13 cellular contexts compared by ENCODE assay signal in genomic region chr2:75606851-75607798, GRCh38. TPM values are rescaled to one million over a fixed set of nuclear protein-coding genes. Genes with fewer than 3 reads are reported as not detected.
A peak's percentile ranks its signal among the peaks of the same experiment; 100 is the strongest.
DNase-seq lines count a peak whose midpoint lies in the region; ATAC-seq and TF ChIP-seq lines count a peak whose summit lies in the region.
"Had no signal": no experiment of that assay in that cellular context is flagged by ENCODE, and none has a peak within 500 bp of the region (broad histone marks: within the 10 kb centered on the region; RNA-seq: fewer than 3 reads in every experiment).

No MANE protein-coding gene starts in this region.

- no peaks in the 10 kb centered on the region for H3K36me3 ChIP-seq in body of pancreas (replicated peaks in 1 of 2; ENCODE audit: insufficient read depth in 1 of 2, low read depth in 2 of 2)

- ATAC-seq in SK-N-SH treated with all-trans-retinoic acid at 6 μM for 48 hours = no peak
- ATAC-seq in foreskin keratinocyte = peak; percentile 33
- no peak for ATAC-seq in body of pancreas

- H3K4me1 ChIP-seq in foreskin keratinocyte (peaks cover 58% of the 10 kb centered on the region), body of pancreas (peaks cover 15% of the 10 kb centered on the region)

- H3K27me3 ChIP-seq in foreskin keratinocyte (peaks cover 4% of the 10 kb centered on the region), body of pancreas (no peaks in the 10 kb centered on the region)

- H3K4me3 ChIP-seq in body of pancreas = no peak overlapping the region

- DNase-seq in HK-2 (ENCODE audit: unreplicated experiment) (peak; percentile 94), foreskin keratinocyte (peak; percentile 71 to 87), stromal cell of bone marrow (ENCODE audit: low read depth) (peak; percentile 89), mucosa of gallbladder (ENCODE audit: low spot score) (no peak), body of pancreas (no peak), DMS53 (lab: John Stamatoyannopoulos, UW) (no peak)
- DNase-seq: activated CD8-positive, alpha-beta memory T cell treated with anti-CD3 and anti-CD28 coated beads, Interleukin-2, amount 50 U/mL, for 48 hours; erythroblast; immature natural killer cell; NCI-H2029 treated with DMSO at 0.1 percent for 48 hours; stimulated activated naive CD4-positive, alpha-beta T cell treated with Interleukin-2 at 50 U/mL for 16 hours had no signal

- TF ChIP-seq CTCF in foreskin keratinocyte (conservative IDR thresholded peaks at IDR 0.05) (no peak), body of pancreas (IDR thresholded peaks at IDR 0.05) (no peak)

- no peaks in the 10 kb centered on the region for H3K9me3 ChIP-seq in body of pancreas

- H3K27ac ChIP-seq in foreskin keratinocyte (no peak overlapping the region), body of pancreas (no peak overlapping the region)

- intact Hi-C loops in body of pancreas (cut with DNase I) = loop anchor here (5.0 kb wide), 1 partner anchor 45 kb away; the partner anchor contains the start of gene EVA1A

- 79 to 85% methylated on average over 10 of the region's 10 CpGs for WGBS in body of pancreas, 2 donors

- TF ChIP-seq POLR2A in body of pancreas (IDR thresholded peaks at IDR 0.05) = no peak

TF ChIP-seq in SK-N-SH treated with all-trans-retinoic acid at 6 μM for 48 hours, 23 proteins besides CTCF, POLR2A, EP300 and RAD21:
- TF ChIP-seq ZFP3 (CRISPR knock-in tag; IDR thresholded peaks at IDR 0.05) = no peak
- TF ChIP-seq CSRNP3 (CRISPR knock-in tag; IDR thresholded peaks at IDR 0.05) = no peak
- TF ChIP-seq PATZ1 (CRISPR knock-in tag; IDR thresholded peaks at IDR 0.05; ENCODE audit: borderline replicate concordance) = peak; percentile 36; the same call in 1 of the 2 replicates

RNA-seq across cellular contexts. Expression of gene MRPL19, which starts 39.5 kb away (rescaled TPM):
- 76.9 and 79.7 TPM in 2 replicates for total RNA-seq in foreskin keratinocyte
- polyA plus RNA-seq in foreskin keratinocyte = 50.3 and 61.5 TPM in 2 replicates
- 45.4 TPM for total RNA-seq in mucosa of gallbladder
- 10 to 100 TPM; 13.5 to 22.1 TPM for total RNA-seq in body of pancreas

RNA-seq across cellular contexts. Expression of gene EVA1A, which starts 46.4 kb away (rescaled TPM):
- total RNA-seq in foreskin keratinocyte = 29.3 and 30.0 TPM in 2 replicates
- 27.7 and 31.9 TPM in 2 replicates for polyA plus RNA-seq in foreskin keratinocyte
- 0.43 TPM for total RNA-seq in mucosa of gallbladder
- 10 to 100 TPM; 27.5 to 31.3 TPM for total RNA-seq in body of pancreas
- total RNA-seq: OCI-LY7 had no signal
- polyA plus RNA-seq: immature natural killer cell had no signal

Comparison
In these comparisons a context has a peak if more than half of its experiments do, and no peak if none do; other contexts are left out.
1. DNase-seq: peak in HK-2 (single experiment), foreskin keratinocyte (2 of 2) and stromal cell of bone marrow (single experiment); none in mucosa of gallbladder (single experiment), body of pancreas (0 of 4) and DMS53 (single experiment).
2. RNA of gene EVA1A, which starts 46.4 kb away (total RNA-seq): 27.5 to 31.3 TPM in body of pancreas and 29.3 to 30.0 TPM in foreskin keratinocyte; 0.43 TPM in mucosa of gallbladder (single experiment); every median in the first group is over 10 times any median in the second.